9 cellular contexts compared by ENCODE assay signal in genomic region chr12:6735448-6736191, GRCh38. TPM values are rescaled to one million over a fixed set of nuclear protein-coding genes. Genes with fewer than 3 reads are reported as not detected.
DNase-seq lines count a peak whose midpoint lies in the region; ATAC-seq lines count a peak whose summit lies in the region.
"Had no signal": no experiment of that assay in that cellular context is flagged by ENCODE, and none has a peak within 500 bp of the region (broad histone marks: within the 10 kb centered on the region; RNA-seq: fewer than 3 reads in every experiment).

No MANE protein-coding gene starts in this region.

- ATAC-seq in HG02588 (IDR thresholded peaks at IDR 0.05; ENCODE audit: unreplicated experiment) = no peak
- no peak for ATAC-seq in GM18861 (IDR thresholded peaks at IDR 0.05; ENCODE audit: unreplicated experiment)

- in situ Hi-C loops in G401 (cut with HindIII; ENCODE audit: low sequenced_read_pairs) = no loop called here

- DNase-seq in G401 (ENCODE audit: low spot score) (peak; percentile 89), LoVo (ENCODE audit: low spot score) (peak; percentile 60), SW480 (ENCODE audit: low spot score) (peak; percentile 80), brain pericyte (ENCODE audit: low read depth, low spot score) (peak; percentile 16), inferior parietal cortex (ENCODE audit: extremely low spot score) (peak; percentile 66)
- peak; percentile 25 for DNase-seq in stimulated activated CD4-positive, alpha-beta T cell treated with anti-CD3 and anti-CD28 coated beads, Interleukin-12 subunit alpha, Interleukin-12 subunit beta, amount 100 ng/mL, for 4 hours

RNA-seq across cellular contexts. Expression of gene COPS7A, which starts 11.8 kb away (rescaled TPM):
- 47.0 and 47.6 TPM in 2 replicates for total RNA-seq in G401 (2014; rRNA removed; shearing (Covaris generic))

RNA-seq across cellular contexts. Expression of gene MLF2, which starts 17.3 kb away (rescaled TPM):
- total RNA-seq in G401 (2014; rRNA removed; shearing (Covaris generic)) = 342 and 364 TPM in 2 replicates

RNA-seq across cellular contexts. Expression of gene PTMS, which starts 30.5 kb away (rescaled TPM):
- 259 and 267 TPM in 2 replicates for total RNA-seq in G401 (2014; rRNA removed; shearing (Covaris generic))

RNA-seq across cellular contexts. Expression of gene PIANP, which starts 35.0 kb away (rescaled TPM):
- 0.44 and 4.4 TPM in 2 replicates for total RNA-seq in G401 (2014; rRNA removed; shearing (Covaris generic))
- total RNA-seq: subcutaneous adipose tissue had no signal

RNA-seq across cellular contexts. Expression of gene LAG3, which starts 36.7 kb away (rescaled TPM):
- total RNA-seq in G401 (2014; rRNA removed; shearing (Covaris generic)) = 0.31 and 0.58 TPM in 2 replicates

Comparison
In these comparisons a context has a peak if more than half of its experiments do, and no peak if none do; other contexts are left out.
1. DNase-seq: peak in every context shown above with its lines; median percentile 89 in G401; 80 in SW480; 66 in inferior parietal cortex; 60 in LoVo; 25 in stimulated activated CD4-positive, alpha-beta T cell treated with anti-CD3 and anti-CD28 coated beads, Interleukin-12 subunit alpha, Interleukin-12 subunit beta, amount 100 ng/mL, for 4 hours; 16 in brain pericyte.